In genomic region chr13:80945328-80945727, GRCh38 we compare ENCODE assay signal across 16 cellular contexts.
DNase-seq lines count a peak whose midpoint lies in the region; ATAC-seq and TF ChIP-seq lines count a peak whose summit lies in the region.
"Had no signal": no experiment of that assay in that cellular context is flagged by ENCODE, and none has a peak within 500 bp of the region (broad histone marks: within the 10 kb centered on the region; RNA-seq: fewer than 3 reads in every experiment).

No MANE protein-coding gene starts in this region.

- no peaks in the 10 kb centered on the region for H3K79me1 ChIP-seq in mesenchymal stem cell (replicated peaks; ENCODE audit: low read length, poor library complexity, severe bottlenecking)

- no peak overlapping the region for H2AK5ac ChIP-seq in mesenchymal stem cell (ENCODE audit: low read length, severe bottlenecking)

- CTCF ChIA-PET in Calu3 (lab: Charles Lee) (no interaction called here), GM10248 (lab: Yijun Ruan, JAX) (interaction anchor here (1.4 kb wide), 1 partner anchor 22 kb away, joined by 3 read pairs; no protein-coding TSS in a partner anchor)

- no peak overlapping the region for H3K4me3 ChIP-seq in mesenchymal stem cell (ENCODE audit: insufficient read depth in 1 of 2, low read depth in 1 of 2, low read length in 2 of 2)
- no peak overlapping the region for H3K4me3 ChIP-seq in vagina
- H3K4me3 ChIP-seq: esophagus squamous epithelium, MG63 had no signal

- no peaks in the 10 kb centered on the region for H3K36me3 ChIP-seq in mesenchymal stem cell (ENCODE audit: control insufficient read depth in 1 of 2, insufficient read depth in 2 of 2, low read depth in 1 of 2, low read length in 2 of 2)
- H3K36me3 ChIP-seq in vagina, result no peaks in the 10 kb centered on the region
- H3K36me3 ChIP-seq: esophagus squamous epithelium, MG63 had no signal

- DNase-seq in Calu3 (peak; percentile 9), NCI-H69 (lab: John Stamatoyannopoulos, UW) (peak; percentile 25), epidermal melanocyte (ENCODE audit: insufficient read length, low spot score) (peak; percentile 21), mesenchymal stem cell (peak; percentile 29), GM10248 (ENCODE audit: extremely low spot score) (no peak), vagina (ENCODE audit: extremely low spot score in 2 of 2) (no peak)
- no peak for DNase-seq in effector CD8-positive, alpha-beta T cell (lab: John Stamatoyannopoulos, UW)
- DNase-seq: EL, esophagus squamous epithelium, GOT3, immature natural killer cell, MG63, NCI-H226 had no signal

- H2BK120ac ChIP-seq in mesenchymal stem cell (ENCODE audit: low read depth, low read length), result no peak overlapping the region

- no peak for TF ChIP-seq POLR2A in vagina (IDR thresholded peaks at IDR 0.05)

- WGBS in mesenchymal stem cell, result 9% methylated on average over 3 of the region's 3 CpGs

- no peak overlapping the region for H2AFZ ChIP-seq in mesenchymal stem cell (ENCODE audit: low read depth, low read length)

- no peak overlapping the region for H2BK15ac ChIP-seq in mesenchymal stem cell (ENCODE audit: low read depth, poor library complexity, severe bottlenecking)

- no peak overlapping the region for H3K4me3 Mint-ChIP-seq in Calu3 (ENCODE audit: low read depth, unreplicated experiment)
- H3K4me3 Mint-ChIP-seq: activated naive CD4-positive, alpha-beta T cell treated with anti-CD3 and anti-CD28 coated beads, Interleukin-2, amount 50 U/mL, for 24 hours; immature natural killer cell had no signal

- no peaks in the 10 kb centered on the region for H3K36me3 Mint-ChIP-seq in Calu3 (ENCODE audit: insufficient read depth, unreplicated experiment)
- H3K36me3 Mint-ChIP-seq: activated naive CD4-positive, alpha-beta T cell treated with anti-CD3 and anti-CD28 coated beads, Interleukin-2, amount 50 U/mL, for 24 hours had no signal

- no peak overlapping the region for H3K14ac ChIP-seq in mesenchymal stem cell (ENCODE audit: low read length in 2 of 2)

- H3K4me1 Mint-ChIP-seq in Calu3 (ENCODE audit: low read depth, unreplicated experiment), result no peaks in the 10 kb centered on the region
- H3K4me1 Mint-ChIP-seq: activated naive CD4-positive, alpha-beta T cell treated with anti-CD3 and anti-CD28 coated beads, Interleukin-2, amount 50 U/mL, for 24 hours; immature natural killer cell had no signal

- H3K9ac ChIP-seq in mesenchymal stem cell (ENCODE audit: low read length), result no peak overlapping the region

- POLR2A ChIA-PET in GM10248 (lab: Yijun Ruan, JAX), result no interaction called here

- no peaks in the 10 kb centered on the region for H3K9me3 ChIP-seq in mesenchymal stem cell (ENCODE audit: control insufficient read depth, low read length)
- H3K9me3 ChIP-seq in vagina, result no peaks in the 10 kb centered on the region
- H3K9me3 ChIP-seq: esophagus squamous epithelium, MG63 had no signal

- no peak overlapping the region for H3K23ac ChIP-seq in mesenchymal stem cell (ENCODE audit: low read length in 2 of 2)

- no peak for TF ChIP-seq CTCF in Calu3 (IDR thresholded peaks at IDR 0.05; ENCODE audit: unreplicated experiment)
- TF ChIP-seq CTCF in GM10248 (IDR thresholded peaks at IDR 0.05; ENCODE audit: control extremely low read depth, extremely low read depth, low read depth, missing control alignments), result no peak
- no peak for TF ChIP-seq CTCF in vagina (IDR thresholded peaks at IDR 0.05)

- H3K4ac ChIP-seq in mesenchymal stem cell (ENCODE audit: low read depth in 1 of 2, low read length in 2 of 2), result no peak overlapping the region

- no peaks in the 10 kb centered on the region for H3K9me3 Mint-ChIP-seq in Calu3 (ENCODE audit: low read depth, unreplicated experiment)
- H3K9me3 Mint-ChIP-seq: immature natural killer cell had no signal

- no peak overlapping the region for H2BK12ac ChIP-seq in mesenchymal stem cell (ENCODE audit: low read length in 2 of 2)

- no peak overlapping the region for H3K4me2 ChIP-seq in mesenchymal stem cell (ENCODE audit: low read length, poor library complexity, severe bottlenecking)

- intact Hi-C loops in Calu3 (cut with micrococcal nuclease; ENCODE audit: unreplicated experiment), result no loop called here
- intact Hi-C loops in vagina (cut with DNase I), result no loop called here

- ATAC-seq in HG02885 (IDR thresholded peaks at IDR 0.05; ENCODE audit: poor library complexity, unreplicated experiment), result no peak

- no peak overlapping the region for H3K18ac ChIP-seq in mesenchymal stem cell (ENCODE audit: low read depth in 1 of 2, low read length in 2 of 2)

- no peak overlapping the region for H4K8ac ChIP-seq in mesenchymal stem cell (ENCODE audit: low read length)

- H3K4me1 ChIP-seq in mesenchymal stem cell (ENCODE audit: control insufficient read depth, insufficient read depth, low read depth, low read length) (no peaks in the 10 kb centered on the region), vagina (no peaks in the 10 kb centered on the region)
- H3K4me1 ChIP-seq: esophagus squamous epithelium had no signal

- no peak overlapping the region for H3K27ac Mint-ChIP-seq in Calu3 (ENCODE audit: unreplicated experiment)
- H3K27ac Mint-ChIP-seq: activated naive CD4-positive, alpha-beta T cell treated with anti-CD3 and anti-CD28 coated beads, Interleukin-2, amount 50 U/mL, for 24 hours; immature natural killer cell had no signal

- no peak overlapping the region for H4K91ac ChIP-seq in mesenchymal stem cell (ENCODE audit: low read length)

- H3K27me3 ChIP-seq in mesenchymal stem cell (ENCODE audit: control insufficient read depth in 1 of 2, insufficient read depth in 1 of 2, low read length in 2 of 2), result no peaks in the 10 kb centered on the region
- H3K27me3 ChIP-seq in vagina, result no peaks in the 10 kb centered on the region
- H3K27me3 ChIP-seq: esophagus squamous epithelium, MG63 had no signal

- no peak overlapping the region for H3K27ac ChIP-seq in mesenchymal stem cell (ENCODE audit: low read length, poor library complexity, severe bottlenecking)
- no peak overlapping the region for H3K27ac ChIP-seq in vagina
- H3K27ac ChIP-seq: esophagus squamous epithelium, RWPE1 had no signal

- no peak overlapping the region for H2BK5ac ChIP-seq in mesenchymal stem cell (ENCODE audit: low read depth, low read length, poor library complexity, severe bottlenecking)

- H3K27me3 Mint-ChIP-seq in Calu3 (ENCODE audit: unreplicated experiment), result no peaks in the 10 kb centered on the region
- H3K27me3 Mint-ChIP-seq: activated naive CD4-positive, alpha-beta T cell treated with anti-CD3 and anti-CD28 coated beads, Interleukin-2, amount 50 U/mL, for 24 hours had no signal

- BruUV-seq in Calu3 (replicated peaks; lab: Mats Ljungman, UMichigan), result no TSS peak

Comparison
In these comparisons a context has a peak if more than half of its experiments do, and no peak if none do; other contexts are left out.
1. DNase-seq: peak in Calu3 (single experiment), NCI-H69 (single experiment), epidermal melanocyte (single experiment) and mesenchymal stem cell (single experiment); none in GM10248 (single experiment), vagina (0 of 2) and effector CD8-positive, alpha-beta T cell (single experiment).